In genomic region chr15:41791970-41792637, GRCh38 we compare ENCODE assay signal across 1 cellular context.
TF ChIP-seq lines count a peak whose summit lies in the region.

No MANE protein-coding gene starts in this region.

TF ChIP-seq in HCT116, 20 proteins besides CTCF, POLR2A, EP300 and RAD21 (continued from another document):
- TF ChIP-seq, protein P1, sequence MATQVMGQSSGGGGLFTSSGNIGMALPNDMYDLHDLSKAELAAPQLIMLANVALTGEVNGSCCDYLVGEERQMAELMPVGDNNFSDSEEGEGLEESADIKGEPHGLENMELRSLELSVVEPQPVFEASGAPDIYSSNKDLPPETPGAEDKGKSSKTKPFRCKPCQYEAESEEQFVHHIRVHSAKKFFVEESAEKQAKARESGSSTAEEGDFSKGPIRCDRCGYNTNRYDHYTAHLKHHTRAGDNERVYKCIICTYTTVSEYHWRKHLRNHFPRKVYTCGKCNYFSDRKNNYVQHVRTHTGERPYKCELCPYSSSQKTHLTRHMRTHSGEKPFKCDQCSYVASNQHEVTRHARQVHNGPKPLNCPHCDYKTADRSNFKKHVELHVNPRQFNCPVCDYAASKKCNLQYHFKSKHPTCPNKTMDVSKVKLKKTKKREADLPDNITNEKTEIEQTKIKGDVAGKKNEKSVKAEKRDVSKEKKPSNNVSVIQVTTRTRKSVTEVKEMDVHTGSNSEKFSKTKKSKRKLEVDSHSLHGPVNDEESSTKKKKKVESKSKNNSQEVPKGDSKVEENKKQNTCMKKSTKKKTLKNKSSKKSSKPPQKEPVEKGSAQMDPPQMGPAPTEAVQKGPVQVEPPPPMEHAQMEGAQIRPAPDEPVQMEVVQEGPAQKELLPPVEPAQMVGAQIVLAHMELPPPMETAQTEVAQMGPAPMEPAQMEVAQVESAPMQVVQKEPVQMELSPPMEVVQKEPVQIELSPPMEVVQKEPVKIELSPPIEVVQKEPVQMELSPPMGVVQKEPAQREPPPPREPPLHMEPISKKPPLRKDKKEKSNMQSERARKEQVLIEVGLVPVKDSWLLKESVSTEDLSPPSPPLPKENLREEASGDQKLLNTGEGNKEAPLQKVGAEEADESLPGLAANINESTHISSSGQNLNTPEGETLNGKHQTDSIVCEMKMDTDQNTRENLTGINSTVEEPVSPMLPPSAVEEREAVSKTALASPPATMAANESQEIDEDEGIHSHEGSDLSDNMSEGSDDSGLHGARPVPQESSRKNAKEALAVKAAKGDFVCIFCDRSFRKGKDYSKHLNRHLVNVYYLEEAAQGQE (IDR thresholded peaks at IDR 0.05; ENCODE audit: low read depth), result no peak
- TF ChIP-seq SRF (IDR thresholded peaks at IDR 0.05; ENCODE audit: low read depth) (no peak), FOSL1 (IDR thresholded peaks at IDR 0.05; ENCODE audit: low read depth) (no peak), CBX3 (IDR thresholded peaks at IDR 0.05; ENCODE audit: low read depth) (no peak)
- TF ChIP-seq, protein P2, sequence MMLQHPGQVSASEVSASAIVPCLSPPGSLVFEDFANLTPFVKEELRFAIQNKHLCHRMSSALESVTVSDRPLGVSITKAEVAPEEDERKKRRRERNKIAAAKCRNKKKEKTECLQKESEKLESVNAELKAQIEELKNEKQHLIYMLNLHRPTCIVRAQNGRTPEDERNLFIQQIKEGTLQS (IDR thresholded peaks at IDR 0.05), result no peak
